8 cellular contexts compared by ENCODE assay signal in the genomic region with DNA sequence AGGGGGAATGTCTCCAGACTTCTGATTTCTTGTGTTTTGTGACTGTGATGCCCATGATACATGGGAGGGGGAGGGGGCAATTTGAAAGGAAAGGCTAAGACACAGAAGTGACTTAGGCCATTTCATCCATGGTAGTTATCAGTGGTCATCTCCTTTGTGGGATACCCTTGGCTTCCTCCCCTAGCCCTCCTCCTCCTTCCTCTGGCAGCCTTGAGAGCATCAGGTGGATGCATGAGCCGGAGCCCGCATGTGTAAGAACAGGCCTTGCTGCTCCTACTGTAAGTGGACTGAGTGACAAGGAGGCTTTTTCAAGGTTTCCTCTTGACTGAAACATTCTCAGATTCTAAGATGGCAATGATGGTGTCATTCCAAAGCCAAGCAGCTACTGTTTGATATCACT. TPM values are rescaled to one million over a fixed set of nuclear protein-coding genes. Genes with fewer than 3 reads are reported as not detected.
DNase-seq lines count a peak whose midpoint lies in the region; ATAC-seq, FAIRE-seq and TF ChIP-seq lines count a peak whose summit lies in the region.

No MANE protein-coding gene starts in this region.

- intact Hi-C loops in gastrocnemius medialis (cut with DNase I; ENCODE audit: low total_unique reads) = no loop called here
- intact Hi-C loops in aorta (cut with DNase I) = no loop called here

- peaks cover 29% of the 10 kb centered on the region for H3K36me3 Mint-ChIP-seq in activated naive CD8-positive, alpha-beta T cell treated with anti-CD3 and anti-CD28 coated beads, Interleukin-2, amount 10 ng/mL, durations not matched to agents 7 days and 5 days

- H3K4me2 ChIP-seq in BLaER1 treated with 17β-estradiol and CSF1 and Interleukin-3, amounts not matched to agents 10 nM and 100 nM = peak overlapping the region; percentile 91 to 100 (median 97)

- H3K27ac ChIP-seq in BLaER1 treated with 17β-estradiol and CSF1 and Interleukin-3, amounts not matched to agents 10 nM and 100 nM = peak overlapping the region; percentile 80 to 98 (median 85)
- peak overlapping the region; percentile 20 to 61 for H3K27ac ChIP-seq in mucosa of rectum (ENCODE audit: low read depth in 2 of 2, low read length in 2 of 2)
- H3K27ac ChIP-seq in gastrocnemius medialis = no peak overlapping the region
- H3K27ac ChIP-seq in aorta (ENCODE audit: low read depth in 1 of 2, low read length in 2 of 2) = no peak overlapping the region

- H3K27ac Mint-ChIP-seq in activated naive CD8-positive, alpha-beta T cell treated with anti-CD3 and anti-CD28 coated beads, Interleukin-2, amount 10 ng/mL, durations not matched to agents 7 days and 5 days = peak overlapping the region; percentile 98

- in situ Hi-C loops in gastrocnemius medialis (cut with MboI; ENCODE audit: low sequenced_read_pairs in 4 of 4) = no loop called here

- ATAC-seq in activated naive CD8-positive, alpha-beta T cell treated with anti-CD3 and anti-CD28 coated beads, Interleukin-2, amount 10 ng/mL, durations not matched to agents 7 days and 5 days (ENCODE audit: low read depth) = no peak
- ATAC-seq in gastrocnemius medialis = no peak
- no peak for ATAC-seq in aorta (ENCODE audit: low FRiP score)

- no peaks in the 10 kb centered on the region for H3K9me3 ChIP-seq in BLaER1 treated with 17β-estradiol and CSF1 and Interleukin-3, amounts not matched to agents 10 nM and 100 nM (replicated peaks in 1 of 11)
- no peaks in the 10 kb centered on the region for H3K9me3 ChIP-seq in mucosa of rectum (ENCODE audit: control insufficient read depth in 2 of 2, low read length in 2 of 2)
- H3K9me3 ChIP-seq in gastrocnemius medialis = no peaks in the 10 kb centered on the region
- no peaks in the 10 kb centered on the region for H3K9me3 ChIP-seq in aorta (ENCODE audit: control insufficient read depth, low read length)

- H3K9ac ChIP-seq in BLaER1 treated with 17β-estradiol and CSF1 and Interleukin-3, amounts not matched to agents 10 nM and 100 nM = peak overlapping the region; percentile 83 to 99 (median 89)
- peak overlapping the region; percentile 68 to 73 for H3K9ac ChIP-seq in mucosa of rectum (ENCODE audit: low read depth in 1 of 2, low read length in 2 of 2)

- H3K27me3 Mint-ChIP-seq in activated naive CD8-positive, alpha-beta T cell treated with anti-CD3 and anti-CD28 coated beads, Interleukin-2, amount 10 ng/mL, durations not matched to agents 7 days and 5 days = peaks cover 2% of the 10 kb centered on the region

- no peaks in the 10 kb centered on the region for H4K20me1 ChIP-seq in BLaER1 treated with 17β-estradiol and CSF1 and Interleukin-3, amounts not matched to agents 10 nM and 100 nM

- H3K36me3 ChIP-seq in BLaER1 treated with 17β-estradiol and CSF1 and Interleukin-3, amounts not matched to agents 10 nM and 100 nM = peaks cover 0 to 16% (median 10%) of the 10 kb centered on the region in 11 experiments; a peak in 9 of 22 replicates
- no peaks in the 10 kb centered on the region for H3K36me3 ChIP-seq in mucosa of rectum (ENCODE audit: control insufficient read depth in 2 of 2, insufficient read depth in 2 of 2, low read length in 2 of 2)
- H3K36me3 ChIP-seq in gastrocnemius medialis = no peaks in the 10 kb centered on the region
- H3K36me3 ChIP-seq in aorta (ENCODE audit: control insufficient read depth in 1 of 2, insufficient read depth in 2 of 2, low read length in 1 of 2) = no peaks in the 10 kb centered on the region

- DNase-seq in HFF-Myc (ENCODE audit: extremely low read depth, low read depth) (no peak), gastrocnemius medialis (no peak), H54 (ENCODE audit: insufficient read length, low spot score) (no peak), HuH-7 (ENCODE audit: low spot score) (no peak), aorta (no peak)
- DNase-seq in activated naive CD8-positive, alpha-beta T cell treated with anti-CD3 and anti-CD28 coated beads, Interleukin-2, amount 10 ng/mL, durations not matched to agents 7 days and 5 days = no peak

- TF ChIP-seq CTCF in HFF-Myc (IDR thresholded peaks at IDR 0.05; ENCODE audit: low read depth, low read length, missing control alignments) (no peak), gastrocnemius medialis (IDR thresholded peaks at IDR 0.05 in 4 of 5, conservative IDR thresholded peaks at IDR 0.05 in 1 of 5) (no peak)

- H3K27me3 ChIP-seq in BLaER1 treated with 17β-estradiol and CSF1 and Interleukin-3, amounts not matched to agents 10 nM and 100 nM = no peaks in the 10 kb centered on the region
- H3K27me3 ChIP-seq in mucosa of rectum (ENCODE audit: control insufficient read depth in 2 of 2, insufficient read depth in 2 of 2, low read length in 2 of 2) (no peaks in the 10 kb centered on the region), gastrocnemius medialis (no peaks in the 10 kb centered on the region), aorta (ENCODE audit: control insufficient read depth in 1 of 2, insufficient read depth in 2 of 2, low read length in 1 of 2) (no peaks in the 10 kb centered on the region)

- H3K4me1 Mint-ChIP-seq in activated naive CD8-positive, alpha-beta T cell treated with anti-CD3 and anti-CD28 coated beads, Interleukin-2, amount 10 ng/mL, durations not matched to agents 7 days and 5 days = peaks cover 32% of the 10 kb centered on the region

- H3K4me3 ChIP-seq in BLaER1 treated with 17β-estradiol and CSF1 and Interleukin-3, amounts not matched to agents 10 nM and 100 nM = peak overlapping the region; percentile 70 to 89 (median 82)
- H3K4me3 ChIP-seq in HFF-Myc (replicated peaks; ENCODE audit: low read depth, low read length) = peak overlapping the region; percentile 57
- H3K4me3 ChIP-seq in mucosa of rectum (ENCODE audit: low read length in 2 of 2) = peak overlapping the region in 1 of 2 donors; percentile 74
- H3K4me3 ChIP-seq in gastrocnemius medialis = peak overlapping the region in 2 of 4 donors; percentile 53 to 62
- H3K4me3 ChIP-seq in aorta (ENCODE audit: low read length in 2 of 2) = no peak overlapping the region

- no peak for FAIRE-seq in H54 (lab: Jason Lieb, UNC)

- TF ChIP-seq POLR2A in gastrocnemius medialis (IDR thresholded peaks at IDR 0.05) (no peak), H54 (IDR thresholded peaks at IDR 0.05; ENCODE audit: low read depth, low read length) (no peak)

- 98 to 100% methylated on average over 2 of the region's 2 CpGs for WGBS in aorta, 2 donors

- peaks cover 43 to 61% (median 50%) of the 10 kb centered on the region in 10 experiments for H3K4me1 ChIP-seq in BLaER1 treated with 17β-estradiol and CSF1 and Interleukin-3, amounts not matched to agents 10 nM and 100 nM
- H3K4me1 ChIP-seq in mucosa of rectum (ENCODE audit: control insufficient read depth in 2 of 2, insufficient read depth in 2 of 2, low read length in 2 of 2) (peaks cover 5 to 12% of the 10 kb centered on the region in 2 donors), gastrocnemius medialis (peaks cover 5 to 8% of the 10 kb centered on the region in 2 donors), aorta (ENCODE audit: control insufficient read depth in 1 of 2, insufficient read depth in 2 of 2, low read length in 2 of 2) (no peaks in the 10 kb centered on the region)

- POLR2A ChIA-PET in activated naive CD8-positive, alpha-beta T cell treated with anti-CD3 and anti-CD28 coated beads, Interleukin-2, amount 10 ng/mL, durations not matched to agents 7 days and 5 days (lab: Charles Lee) = no interaction called here

- H3K9me3 Mint-ChIP-seq in activated naive CD8-positive, alpha-beta T cell treated with anti-CD3 and anti-CD28 coated beads, Interleukin-2, amount 10 ng/mL, durations not matched to agents 7 days and 5 days = peaks cover 2% of the 10 kb centered on the region

- H3K4me3 Mint-ChIP-seq in activated naive CD8-positive, alpha-beta T cell treated with anti-CD3 and anti-CD28 coated beads, Interleukin-2, amount 10 ng/mL, durations not matched to agents 7 days and 5 days = peak overlapping the region; percentile 98

RNA-seq across cellular contexts. Expression of gene CD83, which starts 0.9 kb away (rescaled TPM):
- 10 to 100 TPM; 10.5 to 11.5 TPM for total RNA-seq in activated naive CD8-positive, alpha-beta T cell treated with anti-CD3 and anti-CD28 coated beads, Interleukin-2, amount 10 ng/mL, durations not matched to agents 7 days and 5 days
- total RNA-seq in gastrocnemius medialis (under 1 TPM in 3 of 4 donors, not detected in 1; 0.27 to 0.72 (median 0.56) TPM), aorta (1 to 10 TPM; 6.5 to 8.0 TPM)
- polyA plus RNA-seq in aorta = 1 to 10 TPM in 1 of 2 donors, under 1 TPM in 1; 1.00 to 9.6 TPM

Comparison
In these comparisons a context has a peak if more than half of its experiments do, and no peak if none do; other contexts are left out.
1. H3K27ac ChIP-seq: peak in BLaER1 treated with 17β-estradiol and CSF1 and Interleukin-3, amounts not matched to agents 10 nM and 100 nM (11 of 11) and mucosa of rectum (2 of 2); none in gastrocnemius medialis (0 of 4) and aorta (0 of 2).
2. H3K4me3 ChIP-seq: peak in BLaER1 treated with 17β-estradiol and CSF1 and Interleukin-3, amounts not matched to agents 10 nM and 100 nM (10 of 10) and HFF-Myc (single experiment); none in aorta (0 of 2).
3. RNA of gene CD83, which starts 0.9 kb away (total RNA-seq): 10.5 to 11.5 TPM in activated naive CD8-positive, alpha-beta T cell treated with anti-CD3 and anti-CD28 coated beads, Interleukin-2, amount 10 ng/mL, durations not matched to agents 7 days and 5 days and 6.5 to 8.0 TPM in aorta; 0.27 to 0.72 TPM in gastrocnemius medialis; every median in the first group is over 4 times any median in the second.